In genomic region chr3:170355738-170356595, GRCh38 we compare ENCODE assay signal across 8 cellular contexts. TPM values are rescaled to one million over a fixed set of nuclear protein-coding genes. Genes with fewer than 3 reads are reported as not detected.
A peak's percentile ranks its signal among the peaks of the same experiment; 100 is the strongest.
DNase-seq lines count a peak whose midpoint lies in the region; ATAC-seq and TF ChIP-seq lines count a peak whose summit lies in the region.

No MANE protein-coding gene starts in this region.

- POLR2A ChIA-PET in PC-9 (lab: Charles Lee; ENCODE audit: unreplicated experiment), result interaction anchor here (0.5 to 2.0 kb wide), 11 partner anchors 10 to 395 kb away, joined by 3 to 38 read pairs (median 4); no protein-coding TSS in a partner anchor

- H3K9me3 ChIP-seq in PC-9 (ENCODE audit: insufficient read depth, low read depth) (no peaks in the 10 kb centered on the region), liver (ENCODE audit: control insufficient read depth in 4 of 4, low read length in 3 of 4) (no peaks in the 10 kb centered on the region), subcutaneous abdominal adipose tissue (ENCODE audit: control insufficient read depth in 5 of 5, low read length in 5 of 5) (no peaks in the 10 kb centered on the region)

- DNase-seq in DMS79 (lab: John Stamatoyannopoulos, UW), result peak; percentile 24
- DNase-seq in PC-9, result peak; percentile 27 to 48
- DNase-seq in cerebellum (ENCODE audit: low spot score), result peak; percentile 46
- DNase-seq in activated CD4-positive, CD25-positive, alpha-beta regulatory T cell treated with anti-CD3 and anti-CD28 coated beads, Interleukin-2, amount 50 U/mL, for 72 hours, result no peak

- H3K9me2 ChIP-seq in PC-9 (ENCODE audit: insufficient read depth), result no peaks in the 10 kb centered on the region; the same call in 1 of the 2 replicates

- H3K36me3 ChIP-seq in PC-9 (ENCODE audit: low read depth) (peaks cover 15% of the 10 kb centered on the region), liver (ENCODE audit: control insufficient read depth in 4 of 4, insufficient read depth in 3 of 4, low read depth in 1 of 4, low read length in 3 of 4) (peaks cover 0 to 5% (median under 1%) of the 10 kb centered on the region in 4 donors), subcutaneous abdominal adipose tissue (ENCODE audit: control insufficient read depth in 5 of 5, insufficient read depth in 5 of 5, low read length in 5 of 5) (peaks cover 0 to 6% (median 4%) of the 10 kb centered on the region in 5 donors)

- peak overlapping the region; percentile 92 for H2AFZ ChIP-seq in PC-9

- CTCF ChIA-PET in PC-9 (lab: Charles Lee), result interaction anchor here (0.5 to 1.1 kb wide), 5 partner anchors 13 to 480 kb away, joined by 3 to 10 read pairs (median 3); no protein-coding TSS in a partner anchor

- peaks cover 19% of the 10 kb centered on the region; the same call in 1 of the 2 replicates for H4K20me1 ChIP-seq in PC-9 (ENCODE audit: insufficient read depth)

- intact Hi-C loops in PC-9 (cut with micrococcal nuclease; ENCODE audit: unreplicated experiment), result loop anchor here (2.0 kb wide), 2 partner anchors 459 to 583 kb away; partner anchors contain the start of gene MYNN

- TF ChIP-seq RAD21 in liver (IDR thresholded peaks at IDR 0.05), result peak in 1 of 2 donors; percentile 12

- H3K79me2 ChIP-seq in PC-9 (ENCODE audit: low read depth), result peaks cover 33% of the 10 kb centered on the region

- H3K4me3 ChIP-seq in PC-9 (peak overlapping the region; percentile 61), liver (ENCODE audit: low read depth in 1 of 3, low read length in 3 of 3) (peak overlapping the region; percentile 54 to 98 (median 61)), subcutaneous abdominal adipose tissue (ENCODE audit: low read depth in 1 of 5, low read length in 5 of 5) (peak overlapping the region; percentile 55 to 89 (median 70))

- H3K27me3 ChIP-seq in PC-9 (ENCODE audit: insufficient read depth, low read depth) (no peaks in the 10 kb centered on the region), liver (ENCODE audit: control insufficient read depth in 4 of 4, insufficient read depth in 4 of 4, low read length in 3 of 4) (no peaks in the 10 kb centered on the region), subcutaneous abdominal adipose tissue (ENCODE audit: control insufficient read depth in 5 of 5, insufficient read depth in 4 of 5, low read length in 5 of 5) (no peaks in the 10 kb centered on the region)

- BruUV-seq in PC-9 (replicated peaks; lab: Mats Ljungman, UMichigan), result TSS peak; percentile 99

- peak overlapping the region; percentile 84 for H3K27ac ChIP-seq in PC-9
- H3K27ac ChIP-seq in liver (ENCODE audit: low read depth in 1 of 2, low read length in 2 of 2), result peak overlapping the region; percentile 78 to 91
- peak overlapping the region; percentile 93 for H3K27ac ChIP-seq in subcutaneous abdominal adipose tissue (ENCODE audit: low read depth, low read length)

- H3K9ac ChIP-seq in liver (ENCODE audit: low read depth in 1 of 2, low read length in 2 of 2) (peak overlapping the region; percentile 64 to 68), subcutaneous abdominal adipose tissue (ENCODE audit: low read length in 5 of 5) (peak overlapping the region; percentile 48 to 82 (median 77))

- TF ChIP-seq CTCF in PC-9 (conservative IDR thresholded peaks at IDR 0.05) (no peak), liver (IDR thresholded peaks at IDR 0.05; ENCODE audit: low read depth, low read length, missing input control) (no peak)

- H3F3A ChIP-seq in PC-9 (ENCODE audit: insufficient read depth, low read depth), result peaks cover 25% of the 10 kb centered on the region

- WGBS in liver, result 14% methylated on average over 22 of the region's 22 CpGs

- ATAC-seq in GM19467 (IDR thresholded peaks at IDR 0.05; ENCODE audit: unreplicated experiment) (peak; percentile 13), HG03558 (IDR thresholded peaks at IDR 0.05; ENCODE audit: extremely low read depth, unreplicated experiment) (peak; percentile 17)

- peak overlapping the region; percentile 84 for H3K4me2 ChIP-seq in PC-9

- H3K4me1 ChIP-seq in PC-9 (replicated peaks; ENCODE audit: insufficient read depth), result peaks cover 48% of the 10 kb centered on the region
- H3K4me1 ChIP-seq in liver (ENCODE audit: control insufficient read depth in 4 of 4, insufficient read depth in 4 of 4, low read length in 3 of 4), result peaks cover 10 to 33% (median 27%) of the 10 kb centered on the region in 4 donors
- H3K4me1 ChIP-seq in subcutaneous abdominal adipose tissue (ENCODE audit: control insufficient read depth in 5 of 5, insufficient read depth in 5 of 5, low read length in 5 of 5), result peaks cover 0 to 34% (median 29%) of the 10 kb centered on the region in 5 donors

TF ChIP-seq in liver, 16 proteins besides CTCF, POLR2A, EP300 and RAD21:
- TF ChIP-seq MAX (IDR thresholded peaks at IDR 0.05), result no peak
- no peak for TF ChIP-seq HNF4G (IDR thresholded peaks at IDR 0.05)
- no peak for TF ChIP-seq NR2F2 (IDR thresholded peaks at IDR 0.05)
- TF ChIP-seq SP1 (IDR thresholded peaks at IDR 0.05), result no peak
- no peak for TF ChIP-seq YY1 (IDR thresholded peaks at IDR 0.05)
- no peak for TF ChIP-seq FOXA1 (IDR thresholded peaks at IDR 0.05)
- no peak for TF ChIP-seq REST (IDR thresholded peaks at IDR 0.05)
- TF ChIP-seq GABPA (IDR thresholded peaks at IDR 0.05 in 1 of 2, conservative IDR thresholded peaks at IDR 0.05 in 1 of 2), result no peak
- TF ChIP-seq HNF4A (conservative IDR thresholded peaks at IDR 0.05), result no peak
- TF ChIP-seq RXRA (IDR thresholded peaks at IDR 0.05), result no peak
- no peak for TF ChIP-seq EGR1 (IDR thresholded peaks at IDR 0.05; ENCODE audit: low read depth in 2 of 2)
- TF ChIP-seq FOXA2 (IDR thresholded peaks at IDR 0.05), result no peak
- no peak for TF ChIP-seq JUND (IDR thresholded peaks at IDR 0.05)
- no peak for TF ChIP-seq TAF1 (conservative IDR thresholded peaks at IDR 0.05)
- no peak for TF ChIP-seq ATF3 (IDR thresholded peaks at IDR 0.05)
- TF ChIP-seq ZBTB33 (IDR thresholded peaks at IDR 0.05), result no peak

RNA-seq across cellular contexts. Expression of gene SKIL, which starts 1.5 kb away (rescaled TPM):
- total RNA-seq in PC-9 (2021), result 119 and 138 TPM in 2 replicates
- 68.2 TPM for total RNA-seq in cerebellum
- 10 to 100 TPM; 20.0 to 43.2 TPM for total RNA-seq in liver
- polyA plus RNA-seq in liver, result 1 to 10 TPM; 2.5 to 8.4 TPM
